Comparison of ENCODE assay signal across 15 cellular contexts in genomic region chr4:52611030-52611555, GRCh38. TPM values are rescaled to one million over a fixed set of nuclear protein-coding genes. Genes with fewer than 3 reads are reported as not detected.
A peak's percentile ranks its signal among the peaks of the same experiment; 100 is the strongest.
DNase-seq lines count a peak whose midpoint lies in the region; ATAC-seq and TF ChIP-seq lines count a peak whose summit lies in the region.
"Had no signal": no experiment of that assay in that cellular context is flagged by ENCODE, and none has a peak within 500 bp of the region (broad histone marks: within the 10 kb centered on the region; RNA-seq: fewer than 3 reads in every experiment).

No MANE protein-coding gene starts in this region.

- peaks cover 0 to 43% (median 21%) of the 10 kb centered on the region in 9 donors for H3K36me3 ChIP-seq in heart left ventricle
- peaks cover 26% of the 10 kb centered on the region for H3K36me3 ChIP-seq in left ventricle myocardium inferior

- H3K4me3 ChIP-seq in heart left ventricle (no peak overlapping the region), left ventricle myocardium inferior (no peak overlapping the region)
- H3K4me3 ChIP-seq: GM12878, GM23248 had no signal

- no peak for TF ChIP-seq CTCF in heart left ventricle (IDR thresholded peaks at IDR 0.05)
- TF ChIP-seq CTCF in left ventricle myocardium inferior (IDR thresholded peaks at IDR 0.05; ENCODE audit: borderline replicate concordance), result no peak

- ATAC-seq in heart left ventricle (peak; percentile 48 to 86 (median 78)), GM21367 (IDR thresholded peaks at IDR 0.05; ENCODE audit: unreplicated experiment) (no peak)
- ATAC-seq: GM12878, HCT116 had no signal

- peaks cover 0 to 17% (median 0%) of the 10 kb centered on the region in 12 donors for H3K4me1 ChIP-seq in heart left ventricle
- peaks cover 46% of the 10 kb centered on the region for H3K4me1 ChIP-seq in left ventricle myocardium inferior

- H3K9me3 ChIP-seq in heart left ventricle (no peaks in the 10 kb centered on the region), left ventricle myocardium inferior (replicated peaks) (no peaks in the 10 kb centered on the region)

- peak in 3 of 5 donors; percentile 29 to 41 (median 37) for DNase-seq in heart left ventricle
- DNase-seq in cardiac septum (ENCODE audit: low spot score), result no peak
- no peak for DNase-seq in left ventricle myocardium inferior
- peak; percentile 46 for DNase-seq in mucosa of gallbladder (ENCODE audit: low spot score)
- DNase-seq in NCI-H1436 (lab: John Stamatoyannopoulos, UW), result no peak
- DNase-seq in NCI-H2227 treated with DMSO at 0.1 percent for 48 hours (lab: John Stamatoyannopoulos, UW), result no peak
- DNase-seq: ACHN; C1 segment of cervical spinal cord; CD4-positive, alpha-beta memory T cell; DMS79; GM23248 had no signal

- 46 to 51% (median 50%) methylated on average over 4 to 6 of the region's 6 CpGs for WGBS in heart left ventricle, 4 donors

- H3K27ac ChIP-seq in heart left ventricle (peak overlapping the region in 5 of 12 donors; percentile 5 to 49 (median 14)), left ventricle myocardium inferior (replicated peaks) (peak overlapping the region; percentile 25)
- H3K27ac ChIP-seq: GM23248, HL-60 had no signal

- TF ChIP-seq POLR2A in heart left ventricle (IDR thresholded peaks at IDR 0.05), result no peak

- H3K27me3 ChIP-seq in heart left ventricle, result no peaks in the 10 kb centered on the region
- no peaks in the 10 kb centered on the region for H3K27me3 ChIP-seq in left ventricle myocardium inferior (ENCODE audit: low read depth)

- intact Hi-C loops in heart left ventricle (cut with DNase I), result no loop called here
- intact Hi-C loops in cardiac septum (cut with DNase I), result no loop called here
- intact Hi-C loops in left ventricle myocardium inferior (cut with micrococcal nuclease), result no loop called here

RNA-seq across cellular contexts. Expression of gene USP46, which starts 48.0 kb away (rescaled TPM):
- 100 to 1,000 TPM in 1 of 9 donors, 10 to 100 TPM in 8; 29.8 to 111 (median 75.3) TPM for total RNA-seq in heart left ventricle
- polyA plus RNA-seq in heart left ventricle, result 10 to 100 TPM in 1 of 2 donors, 1 to 10 TPM in 1; 6.1 to 26.2 TPM
- 111 TPM for total RNA-seq in cardiac septum
- total RNA-seq in left ventricle myocardium inferior, result 76.4 TPM
- 19.1 TPM for total RNA-seq in mucosa of gallbladder

Comparison
In these comparisons a context has a peak if more than half of its experiments do, and no peak if none do; other contexts are left out.
1. DNase-seq: peak in heart left ventricle (3 of 5) and mucosa of gallbladder (single experiment); none in cardiac septum (single experiment), left ventricle myocardium inferior (single experiment), NCI-H1436 (single experiment) and NCI-H2227 treated with DMSO at 0.1 percent for 48 hours (single experiment).